Comparison of ENCODE assay signal across 31 cellular contexts in the genomic region with DNA sequence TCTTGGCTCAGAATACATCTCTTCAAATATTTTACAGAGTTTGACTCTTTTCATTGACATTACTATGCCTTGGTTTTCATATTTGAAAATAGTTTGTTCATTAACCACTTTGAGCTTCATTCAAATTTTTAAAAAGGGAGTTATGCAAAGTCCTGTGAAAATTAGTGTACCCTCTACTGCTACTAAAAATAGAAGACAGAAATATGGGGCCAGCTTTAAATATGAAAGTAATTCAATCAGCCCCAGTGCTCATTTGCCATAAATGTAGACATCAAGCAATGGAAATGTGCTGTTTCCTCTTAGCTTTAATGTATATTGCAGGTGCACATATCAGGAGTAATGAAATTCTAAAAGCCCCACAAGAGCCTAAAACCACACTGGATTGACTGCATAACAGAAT.
"Had no signal": no experiment of that assay in that cellular context is flagged by ENCODE, and none has a peak within 500 bp of the region (broad histone marks: within the 10 kb centered on the region; RNA-seq: fewer than 3 reads in every experiment).

No MANE protein-coding gene starts in this region.

- H3K4me1 Mint-ChIP-seq: naive thymus-derived CD8-positive, alpha-beta T cell; stimulated activated memory B cell treated with anti-CD40 and anti-IgM and Interleukin-4, amounts not matched to agents 10 μg/mL and 1 μg/mL and 100 μg/mL, for 72 hours; stimulated activated naive CD8-positive, alpha-beta T cell treated with anti-CD3 and anti-CD28 coated beads, Interleukin-15, amount 100 ng/mL, for 72 hours had no signal

- H3K9me3 ChIP-seq: ovary, suprapubic skin, testis, transverse colon, upper lobe of right lung, uterus had no signal

- H3K27ac ChIP-seq: neural progenitor cell, ovary, parathyroid adenoma, psoas muscle, skin epidermis, spleen, suprapubic skin, testis, tibial artery, transverse colon, upper lobe of right lung, uterus had no signal

- H3K27me3 ChIP-seq: neural progenitor cell, ovary, spleen, suprapubic skin, testis, tibial artery, transverse colon, upper lobe of right lung, uterus had no signal

- H3K4me2 ChIP-seq: neural progenitor cell, smooth muscle cell had no signal

- H3K27me3 Mint-ChIP-seq: natural killer cell treated with Interleukin-12 subunit alpha and Interleukin-12 subunit beta and Interleukin-15 and Interleukin-18, amount 100 ng/mL, for 72 hours; stimulated activated memory B cell treated with anti-CD40 and anti-IgM and Interleukin-4, amounts not matched to agents 10 μg/mL and 1 μg/mL and 100 μg/mL, for 72 hours; stimulated activated naive CD8-positive, alpha-beta T cell treated with anti-CD3 and anti-CD28 coated beads, Interleukin-15, amount 100 ng/mL, for 72 hours; type B pancreatic cell had no signal

- DNase-seq: naive thymus-derived CD8-positive, alpha-beta T cell; occipital lobe; ovary; posterior cingulate gyrus; psoas muscle; right cardiac atrium; spleen; stimulated activated CD4-positive, alpha-beta T cell treated with anti-CD3 and anti-CD28 coated beads, Interleukin-12 subunit alpha, Interleukin-12 subunit beta, amount 100 ng/mL, for 4 hours; stimulated activated CD4-positive, alpha-beta T cell treated with anti-CD3 and anti-CD28 coated beads, Interleukin-1b, Interleukin-23, amount 100 ng/mL, for 48 hours; stimulated activated CD4-positive, alpha-beta T cell treated with anti-CD3 and anti-CD28 coated beads, Interleukin-4, amount 100 ng/mL, for 1 hour; stimulated activated CD4-positive, alpha-beta T cell treated with anti-CD3 and anti-CD28 coated beads, Interleukin-4, amount 100 ng/mL, for 4 hours; stimulated activated CD8-positive, alpha-beta memory T cell treated with anti-CD3 and anti-CD28 coated beads, Interleukin-4, amount 100 ng/mL, for 48 hours; stimulated activated naive CD4-positive, alpha-beta T cell; stimulated activated naive CD8-positive, alpha-beta T cell treated with anti-CD3 and anti-CD28 coated beads, Interleukin-15, amount 100 ng/mL, for 72 hours; stimulated activated naive CD8-positive, alpha-beta T cell treated with anti-CD3 and anti-CD28 coated beads, Interleukin-15, Interleukin-2, amounts not matched to agents 100 U/mL and 50 U/mL, for 24 hours; substantia nigra; testis; tibial artery; transverse colon; upper lobe of right lung; uterus had no signal

- H3K27ac Mint-ChIP-seq: naive thymus-derived CD8-positive, alpha-beta T cell; natural killer cell treated with Interleukin-12 subunit alpha and Interleukin-12 subunit beta and Interleukin-15 and Interleukin-18, amount 100 ng/mL, for 72 hours; neural progenitor cell; progenitor cell of endocrine pancreas; stimulated activated memory B cell treated with anti-CD40 and anti-IgM and Interleukin-4, amounts not matched to agents 10 μg/mL and 1 μg/mL and 100 μg/mL, for 72 hours; stimulated activated naive CD8-positive, alpha-beta T cell treated with anti-CD3 and anti-CD28 coated beads, Interleukin-15, amount 100 ng/mL, for 72 hours; type B pancreatic cell had no signal

- H3K4me3 Mint-ChIP-seq: naive thymus-derived CD8-positive, alpha-beta T cell; natural killer cell treated with Interleukin-12 subunit alpha and Interleukin-12 subunit beta and Interleukin-15 and Interleukin-18, amount 100 ng/mL, for 72 hours; neural progenitor cell; stimulated activated memory B cell treated with anti-CD40 and anti-IgM and Interleukin-4, amounts not matched to agents 10 μg/mL and 1 μg/mL and 100 μg/mL, for 72 hours; stimulated activated naive CD8-positive, alpha-beta T cell treated with anti-CD3 and anti-CD28 coated beads, Interleukin-15, amount 100 ng/mL, for 72 hours; type B pancreatic cell had no signal

- H3K36me3 ChIP-seq: neural progenitor cell, ovary, spleen, suprapubic skin, tibial artery, transverse colon, upper lobe of right lung, uterus had no signal

- H3K4me3 ChIP-seq: neural progenitor cell, ovary, psoas muscle, skin epidermis, smooth muscle cell, spleen, suprapubic skin, testis, tibial artery, transverse colon, upper lobe of right lung, uterus had no signal

- ATAC-seq: naive thymus-derived CD8-positive, alpha-beta T cell; natural killer cell treated with Interleukin-12 subunit alpha and Interleukin-12 subunit beta and Interleukin-15 and Interleukin-18, amount 100 ng/mL, for 72 hours; psoas muscle; right cardiac atrium; sciatic nerve; stimulated activated memory B cell treated with anti-CD40 and anti-IgM and Interleukin-4, amounts not matched to agents 10 μg/mL and 1 μg/mL and 100 μg/mL, for 72 hours; stimulated activated naive CD8-positive, alpha-beta T cell treated with anti-CD3 and anti-CD28 coated beads, Interleukin-15, amount 100 ng/mL, for 72 hours; stimulated activated naive CD8-positive, alpha-beta T cell treated with anti-CD3 and anti-CD28 coated beads, Interleukin-15, Interleukin-2, amounts not matched to agents 100 U/mL and 50 U/mL, for 24 hours; upper lobe of right lung had no signal

- H2AFZ ChIP-seq: neural progenitor cell, parathyroid adenoma had no signal

- H3K9me3 Mint-ChIP-seq: type B pancreatic cell had no signal

- H3K36me3 Mint-ChIP-seq: naive thymus-derived CD8-positive, alpha-beta T cell; natural killer cell treated with Interleukin-12 subunit alpha and Interleukin-12 subunit beta and Interleukin-15 and Interleukin-18, amount 100 ng/mL, for 72 hours; neural progenitor cell; stimulated activated memory B cell treated with anti-CD40 and anti-IgM and Interleukin-4, amounts not matched to agents 10 μg/mL and 1 μg/mL and 100 μg/mL, for 72 hours; type B pancreatic cell had no signal

- H3K4me1 ChIP-seq: neural progenitor cell, parathyroid adenoma, psoas muscle, spleen, suprapubic skin, transverse colon, upper lobe of right lung, uterus had no signal

- H3K79me2 ChIP-seq: parathyroid adenoma had no signal
